2 cellular contexts compared by ENCODE assay signal in genomic region chr1:60848583-60849188, GRCh38.
TF ChIP-seq lines count a peak whose summit lies in the region.

No MANE protein-coding gene starts in this region.

TF ChIP-seq in Ishikawa, 13 proteins besides CTCF, POLR2A, EP300 and RAD21 (continued from another document):
- TF ChIP-seq USF1 (IDR thresholded peaks at IDR 0.05) (no peak), TAF1 (IDR thresholded peaks at IDR 0.05; ENCODE audit: low read depth) (no peak)

TF ChIP-seq in SK-N-SH treated with all-trans-retinoic acid at 6 μM for 48 hours, 23 proteins besides CTCF, POLR2A, EP300 and RAD21 (continued from another document):
- TF ChIP-seq TCF4 (CRISPR knock-in tag; IDR thresholded peaks at IDR 0.05; ENCODE audit: borderline replicate concordance): no peak
- no peak for TF ChIP-seq ZC3H10 (CRISPR knock-in tag; IDR thresholded peaks at IDR 0.05)
- no peak for TF ChIP-seq ZNF565 (CRISPR knock-in tag; conservative IDR thresholded peaks at IDR 0.05; ENCODE audit: low read depth)
- TF ChIP-seq ARNTL (CRISPR knock-in tag; IDR thresholded peaks at IDR 0.05; ENCODE audit: borderline replicate concordance, low read depth): no peak
- no peak for TF ChIP-seq ZFP30 (CRISPR knock-in tag; IDR thresholded peaks at IDR 0.05)
- TF ChIP-seq ZNF8 (CRISPR knock-in tag; IDR thresholded peaks at IDR 0.05): no peak
- no peak for TF ChIP-seq GLIS3 (CRISPR knock-in tag; IDR thresholded peaks at IDR 0.05)
- no peak for TF ChIP-seq RARB (CRISPR knock-in tag; IDR thresholded peaks at IDR 0.05)
- TF ChIP-seq PATZ1 (CRISPR knock-in tag; IDR thresholded peaks at IDR 0.05; ENCODE audit: borderline replicate concordance): no peak
